In genomic region chr6:63676412-63677114, GRCh38 we compare ENCODE assay signal across 1 cellular context.
TF ChIP-seq lines count a peak whose summit lies in the region.

No MANE protein-coding gene starts in this region.

TF ChIP-seq in liver, 16 proteins besides CTCF, POLR2A, EP300 and RAD21 (continued from another document):
- TF ChIP-seq REST (IDR thresholded peaks at IDR 0.05) (no peak), GABPA (IDR thresholded peaks at IDR 0.05 in 1 of 2, conservative IDR thresholded peaks at IDR 0.05 in 1 of 2) (no peak), RXRA (IDR thresholded peaks at IDR 0.05) (no peak), EGR1 (IDR thresholded peaks at IDR 0.05; ENCODE audit: low read depth in 2 of 2) (no peak), TAF1 (conservative IDR thresholded peaks at IDR 0.05) (no peak)
